1 cellular context compared by ENCODE assay signal in genomic region chr12:107379852-107380567, GRCh38.
TF ChIP-seq lines count a peak whose summit lies in the region.

No MANE protein-coding gene starts in this region.

TF ChIP-seq in HepG2, 621 proteins besides CTCF, POLR2A, EP300 and RAD21 (continued from another document and continues in another):
- TF ChIP-seq, protein P1, sequence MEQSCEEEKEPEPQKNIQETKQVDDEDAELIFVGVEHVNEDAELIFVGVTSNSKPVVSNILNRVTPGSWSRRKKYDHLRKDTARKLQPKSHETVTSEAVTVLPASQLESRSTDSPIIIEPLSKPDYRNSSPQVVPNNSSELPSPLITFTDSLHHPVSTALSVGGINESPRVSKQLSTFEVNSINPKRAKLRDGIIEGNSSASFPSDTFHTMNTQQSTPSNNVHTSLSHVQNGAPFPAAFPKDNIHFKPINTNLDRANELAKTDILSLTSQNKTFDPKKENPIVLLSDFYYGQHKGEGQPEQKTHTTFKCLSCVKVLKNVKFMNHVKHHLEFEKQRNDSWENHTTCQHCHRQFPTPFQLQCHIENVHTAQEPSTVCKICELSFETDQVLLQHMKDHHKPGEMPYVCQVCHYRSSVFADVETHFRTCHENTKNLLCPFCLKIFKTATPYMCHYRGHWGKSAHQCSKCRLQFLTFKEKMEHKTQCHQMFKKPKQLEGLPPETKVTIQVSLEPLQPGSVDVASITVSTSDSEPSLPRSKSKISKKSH (CRISPR knock-in tag; IDR thresholded peaks at IDR 0.05; ENCODE audit: borderline replicate concordance) = no peak
- TF ChIP-seq ZNF766 (CRISPR knock-in tag; IDR thresholded peaks at IDR 0.05; ENCODE audit: borderline replicate concordance) (no peak), TRIM24 (CRISPR knock-in tag; IDR thresholded peaks at IDR 0.05) (no peak), KAT2B (IDR thresholded peaks at IDR 0.05; ENCODE audit: borderline replicate concordance, low read depth, low read length) (peak; percentile 38; the same call in 1 of the 2 replicates), TCF7 (IDR thresholded peaks at IDR 0.05; ENCODE audit: low read depth) (peak; percentile 69), CREM (IDR thresholded peaks at IDR 0.05) (peak; percentile 14; the same call in 1 of the 2 replicates), CREM (CRISPR knock-in tag; IDR thresholded peaks at IDR 0.05) (no peak), STAG1 (CRISPR knock-in tag; IDR thresholded peaks at IDR 0.05) (no peak), NFRKB (IDR thresholded peaks at IDR 0.05) (no peak), RBAK (CRISPR knock-in tag; IDR thresholded peaks at IDR 0.05) (no peak), JDP2 (CRISPR knock-in tag; IDR thresholded peaks at IDR 0.05; ENCODE audit: borderline replicate concordance) (no peak), SNAPC4 (CRISPR knock-in tag; IDR thresholded peaks at IDR 0.05) (no peak), PBX2 (CRISPR knock-in tag; IDR thresholded peaks at IDR 0.05) (no peak), ZNF549 (CRISPR knock-in tag; IDR thresholded peaks at IDR 0.05) (no peak), ZSCAN12 (CRISPR knock-in tag; IDR thresholded peaks at IDR 0.05) (no peak), RBFOX2 (IDR thresholded peaks at IDR 0.05; ENCODE audit: low read depth, low read length) (no peak), ATRX (CRISPR knock-in tag; IDR thresholded peaks at IDR 0.05; ENCODE audit: borderline replicate concordance) (no peak), SALL1 (CRISPR knock-in tag; IDR thresholded peaks at IDR 0.05) (0 out of 2 replicates have a peak, but pooled peaks have one; percentile 34), ZSCAN30 (CRISPR knock-in tag; IDR thresholded peaks at IDR 0.05) (no peak), TCF12 (IDR thresholded peaks at IDR 0.05) (no peak), TCF12 (CRISPR knock-in tag; IDR thresholded peaks at IDR 0.05) (no peak), JUNB (CRISPR knock-in tag; IDR thresholded peaks at IDR 0.05; ENCODE audit: borderline replicate concordance) (no peak), TGIF2 (CRISPR knock-in tag; IDR thresholded peaks at IDR 0.05) (0 out of 2 replicates have a peak, but pooled peaks have one; percentile 20), ZNF274 (CRISPR knock-in tag; IDR thresholded peaks at IDR 0.05) (no peak), ZNF782 (CRISPR knock-in tag; IDR thresholded peaks at IDR 0.05; ENCODE audit: borderline replicate concordance) (no peak), ZNF678 (CRISPR knock-in tag; IDR thresholded peaks at IDR 0.05) (no peak), TCF7L2 (IDR thresholded peaks at IDR 0.05; ENCODE audit: low read depth, low read length) (no peak), ZNF589 (CRISPR knock-in tag; conservative IDR thresholded peaks at IDR 0.05) (no peak), ZSCAN21 (CRISPR knock-in tag; IDR thresholded peaks at IDR 0.05; ENCODE audit: borderline replicate concordance) (no peak), ZNF879 (CRISPR knock-in tag; IDR thresholded peaks at IDR 0.05) (no peak), ZNF672 (CRISPR knock-in tag; IDR thresholded peaks at IDR 0.05) (no peak), GTF2F1 (IDR thresholded peaks at IDR 0.05; ENCODE audit: low read length) (no peak), ZNF652 (CRISPR knock-in tag; IDR thresholded peaks at IDR 0.05; ENCODE audit: borderline replicate concordance, low read depth) (no peak)
- TF ChIP-seq, protein P2, sequence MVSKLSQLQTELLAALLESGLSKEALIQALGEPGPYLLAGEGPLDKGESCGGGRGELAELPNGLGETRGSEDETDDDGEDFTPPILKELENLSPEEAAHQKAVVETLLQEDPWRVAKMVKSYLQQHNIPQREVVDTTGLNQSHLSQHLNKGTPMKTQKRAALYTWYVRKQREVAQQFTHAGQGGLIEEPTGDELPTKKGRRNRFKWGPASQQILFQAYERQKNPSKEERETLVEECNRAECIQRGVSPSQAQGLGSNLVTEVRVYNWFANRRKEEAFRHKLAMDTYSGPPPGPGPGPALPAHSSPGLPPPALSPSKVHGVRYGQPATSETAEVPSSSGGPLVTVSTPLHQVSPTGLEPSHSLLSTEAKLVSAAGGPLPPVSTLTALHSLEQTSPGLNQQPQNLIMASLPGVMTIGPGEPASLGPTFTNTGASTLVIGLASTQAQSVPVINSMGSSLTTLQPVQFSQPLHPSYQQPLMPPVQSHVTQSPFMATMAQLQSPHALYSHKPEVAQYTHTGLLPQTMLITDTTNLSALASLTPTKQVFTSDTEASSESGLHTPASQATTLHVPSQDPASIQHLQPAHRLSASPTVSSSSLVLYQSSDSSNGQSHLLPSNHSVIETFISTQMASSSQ (IDR thresholded peaks at IDR 0.05; ENCODE audit: low read depth) = no peak
- TF ChIP-seq, protein P2 (CRISPR knock-in tag; IDR thresholded peaks at IDR 0.05; ENCODE audit: borderline replicate concordance) = no peak
- TF ChIP-seq, protein P3, sequence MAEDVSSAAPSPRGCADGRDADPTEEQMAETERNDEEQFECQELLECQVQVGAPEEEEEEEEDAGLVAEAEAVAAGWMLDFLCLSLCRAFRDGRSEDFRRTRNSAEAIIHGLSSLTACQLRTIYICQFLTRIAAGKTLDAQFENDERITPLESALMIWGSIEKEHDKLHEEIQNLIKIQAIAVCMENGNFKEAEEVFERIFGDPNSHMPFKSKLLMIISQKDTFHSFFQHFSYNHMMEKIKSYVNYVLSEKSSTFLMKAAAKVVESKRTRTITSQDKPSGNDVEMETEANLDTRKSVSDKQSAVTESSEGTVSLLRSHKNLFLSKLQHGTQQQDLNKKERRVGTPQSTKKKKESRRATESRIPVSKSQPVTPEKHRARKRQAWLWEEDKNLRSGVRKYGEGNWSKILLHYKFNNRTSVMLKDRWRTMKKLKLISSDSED (CRISPR knock-in tag; IDR thresholded peaks at IDR 0.05) = no peak
- TF ChIP-seq, protein P4, sequence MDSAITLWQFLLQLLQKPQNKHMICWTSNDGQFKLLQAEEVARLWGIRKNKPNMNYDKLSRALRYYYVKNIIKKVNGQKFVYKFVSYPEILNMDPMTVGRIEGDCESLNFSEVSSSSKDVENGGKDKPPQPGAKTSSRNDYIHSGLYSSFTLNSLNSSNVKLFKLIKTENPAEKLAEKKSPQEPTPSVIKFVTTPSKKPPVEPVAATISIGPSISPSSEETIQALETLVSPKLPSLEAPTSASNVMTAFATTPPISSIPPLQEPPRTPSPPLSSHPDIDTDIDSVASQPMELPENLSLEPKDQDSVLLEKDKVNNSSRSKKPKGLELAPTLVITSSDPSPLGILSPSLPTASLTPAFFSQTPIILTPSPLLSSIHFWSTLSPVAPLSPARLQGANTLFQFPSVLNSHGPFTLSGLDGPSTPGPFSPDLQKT (CRISPR knock-in tag; IDR thresholded peaks at IDR 0.05; ENCODE audit: borderline replicate concordance) = no peak
- TF ChIP-seq, protein P5, sequence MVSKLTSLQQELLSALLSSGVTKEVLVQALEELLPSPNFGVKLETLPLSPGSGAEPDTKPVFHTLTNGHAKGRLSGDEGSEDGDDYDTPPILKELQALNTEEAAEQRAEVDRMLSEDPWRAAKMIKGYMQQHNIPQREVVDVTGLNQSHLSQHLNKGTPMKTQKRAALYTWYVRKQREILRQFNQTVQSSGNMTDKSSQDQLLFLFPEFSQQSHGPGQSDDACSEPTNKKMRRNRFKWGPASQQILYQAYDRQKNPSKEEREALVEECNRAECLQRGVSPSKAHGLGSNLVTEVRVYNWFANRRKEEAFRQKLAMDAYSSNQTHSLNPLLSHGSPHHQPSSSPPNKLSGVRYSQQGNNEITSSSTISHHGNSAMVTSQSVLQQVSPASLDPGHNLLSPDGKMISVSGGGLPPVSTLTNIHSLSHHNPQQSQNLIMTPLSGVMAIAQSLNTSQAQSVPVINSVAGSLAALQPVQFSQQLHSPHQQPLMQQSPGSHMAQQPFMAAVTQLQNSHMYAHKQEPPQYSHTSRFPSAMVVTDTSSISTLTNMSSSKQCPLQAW (CRISPR knock-in tag; IDR thresholded peaks at IDR 0.05) = no peak
- TF ChIP-seq, protein P6, sequence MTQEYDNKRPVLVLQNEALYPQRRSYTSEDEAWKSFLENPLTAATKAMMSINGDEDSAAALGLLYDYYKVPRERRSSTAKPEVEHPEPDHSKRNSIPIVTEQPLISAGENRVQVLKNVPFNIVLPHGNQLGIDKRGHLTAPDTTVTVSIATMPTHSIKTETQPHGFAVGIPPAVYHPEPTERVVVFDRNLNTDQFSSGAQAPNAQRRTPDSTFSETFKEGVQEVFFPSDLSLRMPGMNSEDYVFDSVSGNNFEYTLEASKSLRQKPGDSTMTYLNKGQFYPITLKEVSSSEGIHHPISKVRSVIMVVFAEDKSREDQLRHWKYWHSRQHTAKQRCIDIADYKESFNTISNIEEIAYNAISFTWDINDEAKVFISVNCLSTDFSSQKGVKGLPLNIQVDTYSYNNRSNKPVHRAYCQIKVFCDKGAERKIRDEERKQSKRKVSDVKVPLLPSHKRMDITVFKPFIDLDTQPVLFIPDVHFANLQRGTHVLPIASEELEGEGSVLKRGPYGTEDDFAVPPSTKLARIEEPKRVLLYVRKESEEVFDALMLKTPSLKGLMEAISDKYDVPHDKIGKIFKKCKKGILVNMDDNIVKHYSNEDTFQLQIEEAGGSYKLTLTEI (CRISPR knock-in tag; conservative IDR thresholded peaks at IDR 0.05) = no peak
- TF ChIP-seq, protein P7, sequence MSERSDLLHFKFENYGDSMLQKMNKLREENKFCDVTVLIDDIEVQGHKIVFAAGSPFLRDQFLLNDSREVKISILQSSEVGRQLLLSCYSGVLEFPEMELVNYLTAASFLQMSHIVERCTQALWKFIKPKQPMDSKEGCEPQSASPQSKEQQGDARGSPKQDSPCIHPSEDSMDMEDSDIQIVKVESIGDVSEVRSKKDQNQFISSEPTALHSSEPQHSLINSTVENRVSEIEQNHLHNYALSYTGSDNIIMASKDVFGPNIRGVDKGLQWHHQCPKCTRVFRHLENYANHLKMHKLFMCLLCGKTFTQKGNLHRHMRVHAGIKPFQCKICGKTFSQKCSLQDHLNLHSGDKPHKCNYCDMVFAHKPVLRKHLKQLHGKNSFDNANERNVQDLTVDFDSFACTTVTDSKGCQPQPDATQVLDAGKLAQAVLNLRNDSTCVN (CRISPR knock-in tag; IDR thresholded peaks at IDR 0.05; ENCODE audit: borderline replicate concordance) = no peak
- TF ChIP-seq, protein P8, sequence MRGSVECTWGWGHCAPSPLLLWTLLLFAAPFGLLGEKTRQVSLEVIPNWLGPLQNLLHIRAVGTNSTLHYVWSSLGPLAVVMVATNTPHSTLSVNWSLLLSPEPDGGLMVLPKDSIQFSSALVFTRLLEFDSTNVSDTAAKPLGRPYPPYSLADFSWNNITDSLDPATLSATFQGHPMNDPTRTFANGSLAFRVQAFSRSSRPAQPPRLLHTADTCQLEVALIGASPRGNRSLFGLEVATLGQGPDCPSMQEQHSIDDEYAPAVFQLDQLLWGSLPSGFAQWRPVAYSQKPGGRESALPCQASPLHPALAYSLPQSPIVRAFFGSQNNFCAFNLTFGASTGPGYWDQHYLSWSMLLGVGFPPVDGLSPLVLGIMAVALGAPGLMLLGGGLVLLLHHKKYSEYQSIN (CRISPR knock-in tag; IDR thresholded peaks at IDR 0.05; ENCODE audit: borderline replicate concordance) = no peak
- TF ChIP-seq, protein P9, sequence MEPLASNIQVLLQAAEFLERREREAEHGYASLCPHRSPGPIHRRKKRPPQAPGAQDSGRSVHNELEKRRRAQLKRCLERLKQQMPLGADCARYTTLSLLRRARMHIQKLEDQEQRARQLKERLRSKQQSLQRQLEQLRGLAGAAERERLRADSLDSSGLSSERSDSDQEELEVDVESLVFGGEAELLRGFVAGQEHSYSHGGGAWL (CRISPR knock-in tag; IDR thresholded peaks at IDR 0.05) = no peak
